Comparison of ENCODE assay signal across 8 cellular contexts in the genomic region with DNA sequence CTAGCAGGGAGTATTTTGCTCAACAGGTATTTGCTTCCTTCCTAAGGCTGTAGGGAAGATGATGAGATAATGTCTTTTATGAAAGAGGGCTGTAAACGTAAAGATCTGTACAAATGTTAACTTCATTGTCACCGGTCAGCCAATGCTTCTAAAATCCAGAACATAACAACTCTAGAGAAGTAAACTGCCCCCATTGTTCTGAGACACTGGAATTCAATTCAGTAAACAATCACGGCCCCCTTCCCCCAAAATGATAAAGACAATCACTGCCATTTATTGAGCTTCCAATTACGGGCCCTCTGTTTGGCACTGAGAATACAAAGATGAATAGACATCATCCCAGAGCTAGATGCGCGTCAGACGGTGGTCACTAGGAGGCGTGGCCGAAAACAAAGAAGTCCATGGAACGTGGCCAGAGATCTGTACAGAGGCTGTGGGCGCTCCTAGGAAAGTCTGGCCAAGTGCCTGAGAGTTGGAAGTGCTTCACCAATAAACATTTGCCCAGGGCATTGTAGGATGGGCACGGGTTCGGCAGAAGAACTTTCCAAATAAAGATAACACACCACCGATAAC. TPM values are rescaled to one million over a fixed set of nuclear protein-coding genes. Genes with fewer than 3 reads are reported as not detected.
DNase-seq lines count a peak whose midpoint lies in the region; ATAC-seq and TF ChIP-seq lines count a peak whose summit lies in the region.

No MANE protein-coding gene starts in this region.

- peak overlapping the region; percentile 81 for H3K4me3 Mint-ChIP-seq in MCF 10A (ENCODE audit: unreplicated experiment)

- H3K4me1 Mint-ChIP-seq in MCF 10A (ENCODE audit: insufficient read depth, unreplicated experiment), result peaks cover 11% of the 10 kb centered on the region

- H3K4me1 ChIP-seq in iPS-15b (ENCODE audit: control insufficient read depth, insufficient read depth, low read length), result no peaks in the 10 kb centered on the region

- no peaks in the 10 kb centered on the region for H3K27me3 ChIP-seq in iPS-15b (ENCODE audit: control insufficient read depth, insufficient read depth, low read length)

- TSS peak; percentile 82 for BruUV-seq in MCF 10A (replicated peaks; lab: Mats Ljungman, UMichigan)

- H3K27ac Mint-ChIP-seq in MCF 10A (ENCODE audit: low read depth, unreplicated experiment), result peak overlapping the region; percentile 98

- H3K27me3 Mint-ChIP-seq in MCF 10A (ENCODE audit: insufficient read depth, unreplicated experiment), result no peaks in the 10 kb centered on the region

- H3K4me3 ChIP-seq in iPS-15b (ENCODE audit: low read depth, low read length), result peak overlapping the region; percentile 93

- intact Hi-C loops in MCF 10A (cut with micrococcal nuclease), result loop anchor here (1.0 kb wide), 1 partner anchor 99 kb away; a partner anchor contains a TSS

- CTCF ChIA-PET in MCF 10A (lab: Yijun Ruan, JAX), result interaction anchor here (0.6 to 12.8 kb wide), 7 partner anchors 9 to 356 kb away, joined by 3 to 148 read pairs (median 4); no protein-coding TSS in a partner anchor

- POLR2A ChIA-PET in MCF 10A (lab: Yijun Ruan, JAX), result interaction anchor here (0.9 to 4.0 kb wide), 10 partner anchors 9 to 362 kb away, joined by 3 to 26 read pairs (median 5); a partner anchor contains a TSS

- no peaks in the 10 kb centered on the region for H3K9me3 Mint-ChIP-seq in MCF 10A (ENCODE audit: unreplicated experiment)

- ATAC-seq in GM18858 (IDR thresholded peaks at IDR 0.05; ENCODE audit: unreplicated experiment), result peak; percentile 19

- peaks cover 36% of the 10 kb centered on the region for H3K36me3 Mint-ChIP-seq in MCF 10A (ENCODE audit: insufficient read depth, unreplicated experiment)

- DNase-seq in AG08396 (ENCODE audit: low spot score), result peak; percentile 89
- DNase-seq in HuH-7.5 (ENCODE audit: low spot score), result peak; percentile 90
- peak; percentile 85 for DNase-seq in RPMI8226
- peak; percentile 86 for DNase-seq in MCF 10A (ENCODE audit: unreplicated experiment)
- peak; percentile 74 for DNase-seq in renal cortical epithelial cell (ENCODE audit: low read depth)
- no peak for DNase-seq in GM10266 (ENCODE audit: extremely low spot score)

- H3K36me3 ChIP-seq in iPS-15b (ENCODE audit: control insufficient read depth, insufficient read depth, low read length), result peaks cover 45% of the 10 kb centered on the region

- peak overlapping the region; percentile 100 for H3K9ac ChIP-seq in iPS-15b (ENCODE audit: low read depth, low read length)

- no peaks in the 10 kb centered on the region for H3K9me3 ChIP-seq in iPS-15b (ENCODE audit: control insufficient read depth, insufficient read depth, low read length)

- TF ChIP-seq CTCF in MCF 10A (IDR thresholded peaks at IDR 0.05; ENCODE audit: unreplicated experiment) (no peak), GM10266 (IDR thresholded peaks at IDR 0.05; ENCODE audit: control insufficient read depth, insufficient read depth, low read depth, missing control alignments) (no peak)

RNA-seq across cellular contexts. Expression of a gene that starts 0.6 kb away (rescaled TPM):
- total RNA-seq in MCF 10A (2022) (184 and 300 TPM in 2 replicates), renal cortical epithelial cell (18.3 and 38.9 TPM in 2 replicates)

RNA-seq across cellular contexts. Expression of a gene that starts 0.9 kb away (rescaled TPM):
- total RNA-seq in MCF 10A (2022) (19.9 and 21.5 TPM in 2 replicates), renal cortical epithelial cell (12.1 and 35.6 TPM in 2 replicates)

RNA-seq across cellular contexts. Expression of a gene that starts 25.0 kb away (rescaled TPM):
- 24.2 and 27.5 TPM in 2 replicates for total RNA-seq in MCF 10A (2022)
- 35.8 and 84.6 TPM in 2 replicates for total RNA-seq in renal cortical epithelial cell

RNA-seq across cellular contexts. Expression of a gene that starts 36.3 kb away (rescaled TPM):
- 7.5 and 20.6 TPM in 2 replicates for total RNA-seq in MCF 10A (2022)
- total RNA-seq in renal cortical epithelial cell, result 37.7 and 199 TPM in 2 replicates

RNA-seq across cellular contexts. Expression of a gene that starts 39.4 kb away (rescaled TPM):
- total RNA-seq in MCF 10A (2022) (0.16 TPM in 1 of 2 replicates, not detected in the other), renal cortical epithelial cell (4.2 and 20.0 TPM in 2 replicates)
